Comparison of ENCODE assay signal across 20 cellular contexts in the genomic region with DNA sequence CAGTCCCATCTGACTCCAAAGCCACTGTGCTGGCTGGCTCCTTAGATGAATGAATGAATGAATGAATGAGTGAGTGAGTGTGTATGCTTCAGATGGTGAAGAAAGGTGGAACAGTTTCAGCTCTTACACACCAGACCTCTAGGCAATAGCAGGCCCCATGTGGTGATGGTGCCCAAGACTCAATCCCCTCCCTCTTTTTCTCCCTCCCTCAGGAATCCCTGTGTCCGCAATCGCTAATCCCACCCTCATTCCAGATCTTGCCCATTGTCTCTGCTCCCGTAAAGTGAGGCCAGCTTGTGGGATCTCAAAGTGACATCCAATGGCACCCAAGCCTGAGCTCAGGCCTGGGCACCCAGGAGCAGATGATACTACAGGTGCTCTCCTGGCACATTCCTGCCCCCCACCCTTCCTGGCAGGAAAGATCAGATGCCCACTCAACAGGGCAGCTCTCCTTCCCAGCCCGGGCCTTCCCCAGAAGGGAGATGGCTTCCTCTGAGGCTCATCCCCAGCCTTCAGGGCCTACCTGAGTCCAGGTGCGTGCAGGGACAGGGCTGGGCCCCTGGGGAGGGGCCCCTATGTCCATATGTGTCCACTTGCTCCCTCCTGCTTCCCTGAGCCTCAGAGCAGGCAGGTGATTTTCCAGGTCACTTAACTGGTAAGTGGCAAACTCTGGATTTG.
DNase-seq lines count a peak whose midpoint lies in the region; TF ChIP-seq lines count a peak whose summit lies in the region.
"Had no signal": no experiment of that assay in that cellular context is flagged by ENCODE, and none has a peak within 500 bp of the region (broad histone marks: within the 10 kb centered on the region; RNA-seq: fewer than 3 reads in every experiment).

No MANE protein-coding gene starts in this region.

- H3K9ac ChIP-seq in H9 (ENCODE audit: extremely low read depth, insufficient read length, low read length) (no peak overlapping the region), endodermal cell (ENCODE audit: extremely low read depth, low read length, poor library complexity, severe bottlenecking) (no peak overlapping the region)
- H3K9ac ChIP-seq: KMS-11 had no signal

- TF ChIP-seq CTCF in H9 (conservative IDR thresholded peaks at IDR 0.05) (no peak), endodermal cell (conservative IDR thresholded peaks at IDR 0.05) (no peak), nephron progenitor cell (IDR thresholded peaks at IDR 0.05) (no peak)

- WGBS in H9 (ENCODE audit: extremely low coverage, insufficient read length, low lambda C conversion rate) = no CpG with 5 or more reads among the region's 5 CpGs
- 85 to 100% methylated on average over 2 to 5 of the region's 5 CpGs for WGBS in endodermal cell (ENCODE audit: insufficient coverage in 1 of 2, insufficient read length in 1 of 2), 2 experiments

- no peak overlapping the region for H2BK20ac ChIP-seq in H9 (ENCODE audit: low read depth, low read length, poor library complexity, severe bottlenecking)

- no peak overlapping the region for H2BK15ac ChIP-seq in H9 (ENCODE audit: low read depth, low read length)

- H3K4me3 ChIP-seq in endodermal cell (ENCODE audit: low read length) = no peak overlapping the region
- H3K4me3 ChIP-seq: A549, SJSA1 had no signal

- no peaks in the 10 kb centered on the region for H4K20me1 ChIP-seq in H9 (ENCODE audit: control insufficient read depth, insufficient read depth, insufficient read length)

- no peak overlapping the region for H4K5ac ChIP-seq in H9 (ENCODE audit: insufficient read length, low read depth, low read length)

- H3K4me1 Mint-ChIP-seq in H9 = peaks cover 40 to 44% of the 10 kb centered on the region in 2 experiments
- H3K4me1 Mint-ChIP-seq in endodermal cell = peaks cover 10% of the 10 kb centered on the region
- peaks cover 10% of the 10 kb centered on the region for H3K4me1 Mint-ChIP-seq in nephron progenitor cell
- H3K4me1 Mint-ChIP-seq: B cell, CD14-positive monocyte had no signal

- no peak overlapping the region for H4K91ac ChIP-seq in H9 (ENCODE audit: insufficient read length, low read depth, low read length)

- no peak overlapping the region for H2BK12ac ChIP-seq in H9 (ENCODE audit: insufficient read length, low read depth, low read length)

- H3K4me1 ChIP-seq in H9 (ENCODE audit: insufficient read depth, low read length) (peaks cover 2% of the 10 kb centered on the region; the same call in 1 of the 2 replicates), endodermal cell (ENCODE audit: control insufficient read depth, insufficient read depth, low read length) (peaks cover 2% of the 10 kb centered on the region)
- H3K4me1 ChIP-seq: A549, SJSA1 had no signal

- H3K9me3 ChIP-seq in H9 (ENCODE audit: control insufficient read depth, low read depth, low read length) (no peaks in the 10 kb centered on the region), endodermal cell (ENCODE audit: control insufficient read depth, low read length) (no peaks in the 10 kb centered on the region)
- H3K9me3 ChIP-seq: A549, SJSA1 had no signal

- no peak overlapping the region for H3K18ac ChIP-seq in H9 (ENCODE audit: insufficient read length, low read depth, low read length)

- no peaks in the 10 kb centered on the region for H3K79me2 ChIP-seq in H9 (ENCODE audit: insufficient read depth, low read length)

- no peak overlapping the region for H3K4me2 ChIP-seq in H9 (ENCODE audit: insufficient read depth, insufficient read length, low read length)
- H3K4me2 ChIP-seq: A549, KMS-11 had no signal

- no peak overlapping the region for H3K4ac ChIP-seq in H9 (ENCODE audit: low read depth, low read length)

- H3K56ac ChIP-seq in H9 (ENCODE audit: insufficient read length, low read depth, low read length) = no peak overlapping the region

- no peak overlapping the region for H2AK5ac ChIP-seq in H9 (ENCODE audit: insufficient read length, low read length)

- H4K8ac ChIP-seq in H9 (replicated peaks; ENCODE audit: insufficient read length, low read depth, low read length) = no peak overlapping the region

- no peak overlapping the region for H2BK120ac ChIP-seq in H9 (ENCODE audit: low read depth, low read length, poor library complexity, severe bottlenecking)

- no peak overlapping the region for H3K14ac ChIP-seq in H9 (ENCODE audit: insufficient read depth, low read length)

- H3K9me3 Mint-ChIP-seq in H9 (no peaks in the 10 kb centered on the region), endodermal cell (no peaks in the 10 kb centered on the region), nephron progenitor cell (no peaks in the 10 kb centered on the region)

- H3K27me3 Mint-ChIP-seq in H9 (ENCODE audit: low read depth) = no peaks in the 10 kb centered on the region
- no peaks in the 10 kb centered on the region for H3K27me3 Mint-ChIP-seq in endodermal cell (ENCODE audit: insufficient read depth)
- H3K27me3 Mint-ChIP-seq in nephron progenitor cell (ENCODE audit: low read depth, poor library complexity) = peaks cover 3% of the 10 kb centered on the region
- H3K27me3 Mint-ChIP-seq: B cell had no signal

- H3K27ac ChIP-seq in H9 (ENCODE audit: insufficient read length, low read depth, low read length) (no peak overlapping the region), endodermal cell (ENCODE audit: low read depth, low read length) (no peak overlapping the region)
- H3K27ac ChIP-seq: A549, KMS-11, SJSA1 had no signal

- no peak overlapping the region for H3T11ph ChIP-seq in H9 (ENCODE audit: low read length)

- no peak overlapping the region for H3K4me3 Mint-ChIP-seq in H9
- no peak overlapping the region for H3K4me3 Mint-ChIP-seq in endodermal cell
- no peak overlapping the region for H3K4me3 Mint-ChIP-seq in nephron progenitor cell
- H3K4me3 Mint-ChIP-seq: B cell, CD14-positive monocyte had no signal

- H3K79me1 ChIP-seq in H9 (ENCODE audit: insufficient read depth, low read depth, low read length, poor library complexity, severe bottlenecking) = no peaks in the 10 kb centered on the region

- DNase-seq in ELF-1 (ENCODE audit: low read depth, low spot score) (peak; percentile 65), H9 (peak; percentile 55), endodermal cell (peak; percentile 78), nephron progenitor cell (no peak), ecto neural progenitor cell (ENCODE audit: low spot score) (no peak)
- no peak for DNase-seq in activated CD4-positive, alpha-beta T cell treated with anti-CD3 and anti-CD28 coated beads for 48 hours
- no peak for DNase-seq in activated CD4-positive, alpha-beta T cell treated with anti-CD3 and anti-CD28 coated beads, Interleukin-2, amount 50 U/mL, for 1 hour
- no peak for DNase-seq in activated naive CD4-positive, alpha-beta T cell treated with anti-CD3 and anti-CD28 coated beads, Interleukin-2, amount 50 U/mL, for 16 hours
- DNase-seq: GDM1, HCEC 1CT, NCI-H1092 treated with DMSO at 0.1 percent for 48 hours, NCI-H1436 treated with DMSO at 0.1 percent for 48 hours, NCI-H2029, NCI-H2227 treated with DMSO at 0.1 percent for 48 hours, NCI-H510A had no signal

- H3K36me3 Mint-ChIP-seq in H9 (ENCODE audit: insufficient read depth in 1 of 3, low read depth in 3 of 3) (peaks cover 2 to 4% (median 4%) of the 10 kb centered on the region in 3 experiments; a peak in 4 of 7 replicates), endodermal cell (ENCODE audit: low read depth) (no peaks in the 10 kb centered on the region), nephron progenitor cell (ENCODE audit: low read depth) (no peaks in the 10 kb centered on the region)
- H3K36me3 Mint-ChIP-seq: CD14-positive monocyte had no signal

- no peaks in the 10 kb centered on the region for H3K23me2 ChIP-seq in H9 (ENCODE audit: insufficient read length, low read depth, low read length, poor library complexity, severe bottlenecking)

- H2AFZ ChIP-seq in H9 (ENCODE audit: low read length) = no peak overlapping the region

- no peak overlapping the region for H2BK5ac ChIP-seq in H9 (ENCODE audit: insufficient read length, low read length)

- no peaks in the 10 kb centered on the region for H3K36me3 ChIP-seq in endodermal cell (ENCODE audit: control insufficient read depth, insufficient read depth, low read length)
- H3K36me3 ChIP-seq: SJSA1 had no signal

- H3K23ac ChIP-seq in H9 (ENCODE audit: insufficient read length, low read depth, low read length) = no peak overlapping the region

- no peaks in the 10 kb centered on the region for H3K27me3 ChIP-seq in H9 (ENCODE audit: insufficient read depth, low read length)
- H3K27me3 ChIP-seq in endodermal cell (ENCODE audit: control insufficient read depth, insufficient read depth, low read length, poor library complexity, severe bottlenecking) = no peaks in the 10 kb centered on the region
- H3K27me3 ChIP-seq: SJSA1 had no signal

- H3K27ac Mint-ChIP-seq in H9 (no peak overlapping the region), endodermal cell (peak overlapping the region; percentile 44), nephron progenitor cell (peak overlapping the region; percentile 43)
- H3K27ac Mint-ChIP-seq: B cell had no signal

Comparison
In these comparisons a context has a peak if more than half of its experiments do, and no peak if none do; other contexts are left out.
1. DNase-seq: peak in ELF-1 (single experiment), H9 (single experiment) and endodermal cell (single experiment); none in nephron progenitor cell (single experiment), activated CD4-positive, alpha-beta T cell treated with anti-CD3 and anti-CD28 coated beads for 48 hours (single experiment), activated CD4-positive, alpha-beta T cell treated with anti-CD3 and anti-CD28 coated beads, Interleukin-2, amount 50 U/mL, for 1 hour (single experiment), ecto neural progenitor cell (single experiment) and activated naive CD4-positive, alpha-beta T cell treated with anti-CD3 and anti-CD28 coated beads, Interleukin-2, amount 50 U/mL, for 16 hours (single experiment).
2. H3K27ac Mint-ChIP-seq: peak in endodermal cell (single experiment) and nephron progenitor cell (single experiment); none in H9 (0 of 3).